In genomic region chr7:104985259-104985617, GRCh38 we compare ENCODE assay signal across 8 cellular contexts. TPM values are rescaled to one million over a fixed set of nuclear protein-coding genes. Genes with fewer than 3 reads are reported as not detected.
DNase-seq lines count a peak whose midpoint lies in the region; ATAC-seq and TF ChIP-seq lines count a peak whose summit lies in the region.

No MANE protein-coding gene starts in this region.

- ATAC-seq in GM21723 (IDR thresholded peaks at IDR 0.05; ENCODE audit: unreplicated experiment) (no peak), HG02938 (IDR thresholded peaks at IDR 0.05; ENCODE audit: unreplicated experiment) (no peak)

- no peak for TF ChIP-seq EP300 in ovary (IDR thresholded peaks at IDR 0.05)

- H3K4me3 ChIP-seq in GM23248 (no peak overlapping the region), adrenal gland (no peak overlapping the region), muscle layer of duodenum (ENCODE audit: low read depth in 1 of 2, low read length in 2 of 2) (no peak overlapping the region), ovary (no peak overlapping the region)

- H3K27ac ChIP-seq in 22Rv1: peak overlapping the region; percentile 91
- peak overlapping the region; percentile 95 for H3K27ac ChIP-seq in GM23248
- peak overlapping the region in 3 of 5 donors; percentile 85 to 98 (median 96) for H3K27ac ChIP-seq in adrenal gland
- H3K27ac ChIP-seq in muscle layer of duodenum (ENCODE audit: low read length): peak overlapping the region; percentile 99
- H3K27ac ChIP-seq in ovary: peak overlapping the region in 1 of 2 donors; percentile 96

- WGBS in GM23248 (ENCODE audit: low coverage in 1 of 2, low lambda C conversion rate in 2 of 2, missing lambda C conversion rate in 2 of 2), 2 experiments: 47 to 52% methylated on average over 1 of the region's 1 CpG
- WGBS in adrenal gland, 4 donors: 28 to 45% (median 38%) methylated on average over 1 of the region's 1 CpG
- 26 to 38% (median 35%) methylated on average over 1 of the region's 1 CpG for WGBS in ovary, 3 donors

- no peaks in the 10 kb centered on the region for H3K27me3 ChIP-seq in GM23248 (replicated peaks; ENCODE audit: insufficient read depth)
- no peaks in the 10 kb centered on the region for H3K27me3 ChIP-seq in adrenal gland
- H3K27me3 ChIP-seq in muscle layer of duodenum (ENCODE audit: low read depth, low read length): no peaks in the 10 kb centered on the region
- no peaks in the 10 kb centered on the region for H3K27me3 ChIP-seq in ovary

- no peak for DNase-seq in GM23248
- DNase-seq in adrenal gland: no peak
- DNase-seq in mucosa of gallbladder (ENCODE audit: low spot score): no peak
- no peak for DNase-seq in ovary

- peaks cover 31% of the 10 kb centered on the region for H3K79me2 ChIP-seq in GM23248 (ENCODE audit: insufficient read depth)

- H2AFZ ChIP-seq in GM23248: no peak overlapping the region

- TF ChIP-seq POLR2A in adrenal gland (IDR thresholded peaks at IDR 0.05) (no peak), ovary (IDR thresholded peaks at IDR 0.05) (no peak)

- peaks cover 69% of the 10 kb centered on the region for H3F3A ChIP-seq in GM23248 (ENCODE audit: insufficient read depth)

- H3K36me3 ChIP-seq in GM23248 (ENCODE audit: low read depth) (peaks cover 3% of the 10 kb centered on the region; the same call in 1 of the 2 replicates), adrenal gland (replicated peaks in 1 of 2) (no peaks in the 10 kb centered on the region), muscle layer of duodenum (ENCODE audit: control insufficient read depth in 1 of 2, insufficient read depth in 2 of 2, low read length in 2 of 2) (peaks cover 0 to 8% of the 10 kb centered on the region in 2 donors), ovary (no peaks in the 10 kb centered on the region)

- H3K9me2 ChIP-seq in GM23248 (ENCODE audit: insufficient read depth): no peaks in the 10 kb centered on the region

- H3K9me3 ChIP-seq in GM23248 (ENCODE audit: low read depth) (no peaks in the 10 kb centered on the region), adrenal gland (replicated peaks in 1 of 3) (no peaks in the 10 kb centered on the region), muscle layer of duodenum (ENCODE audit: control insufficient read depth in 1 of 2, low read length in 2 of 2) (no peaks in the 10 kb centered on the region), ovary (no peaks in the 10 kb centered on the region)

- TF ChIP-seq CTCF in 22Rv1 (IDR thresholded peaks at IDR 0.05) (no peak), adrenal gland (IDR thresholded peaks at IDR 0.05) (no peak), ovary (IDR thresholded peaks at IDR 0.05) (no peak)

- peak overlapping the region; percentile 90 for H3K4me2 ChIP-seq in GM23248 (ENCODE audit: unreplicated experiment)

- H4K20me1 ChIP-seq in GM23248 (ENCODE audit: insufficient read depth): no peaks in the 10 kb centered on the region

- in situ Hi-C loops in GM23248 (cut with MboI): no loop called here

- peaks cover 57% of the 10 kb centered on the region for H3K4me1 ChIP-seq in GM23248 (ENCODE audit: insufficient read depth)
- peaks cover 28 to 35% of the 10 kb centered on the region in 2 donors for H3K4me1 ChIP-seq in adrenal gland (replicated peaks in 1 of 2)
- H3K4me1 ChIP-seq in muscle layer of duodenum (ENCODE audit: control insufficient read depth in 1 of 2, insufficient read depth in 2 of 2, low read length in 2 of 2): peaks cover 21 to 27% of the 10 kb centered on the region in 2 donors
- H3K4me1 ChIP-seq in ovary (ENCODE audit: insufficient read depth): peaks cover 8% of the 10 kb centered on the region

- H3K9ac ChIP-seq in GM23248: peak overlapping the region; percentile 91; the same call in 1 of the 2 replicates

- intact Hi-C loops in adrenal gland (cut with DNase I): loop anchor here in 1 of 2 donors (10.0 kb wide), 1 partner anchor 350 kb away; no protein-coding TSS in a partner anchor
- intact Hi-C loops in ovary (cut with DNase I): loop anchor here in 2 of 4 donors (10.0 kb wide), 1 partner anchor 120 kb away; no protein-coding TSS in a partner anchor

RNA-seq across cellular contexts. Expression of gene KMT2E, which starts 28.8 kb away (rescaled TPM):
- 29.1 and 30.7 TPM in 2 replicates for total RNA-seq in GM23248 (2014; rRNA removed; shearing (Covaris generic))
- polyA plus RNA-seq in GM23248 (2016; fragmentation: Nextera tagmentation; extraction: Ambion mirVana): 63.2 and 63.5 TPM in 2 replicates
- 10 to 100 TPM; 35.6 to 98.0 (median 68.0) TPM for total RNA-seq in adrenal gland
- polyA plus RNA-seq in adrenal gland: 10 to 100 TPM; 14.4 to 38.5 (median 26.9) TPM
- 81.5 TPM for total RNA-seq in mucosa of gallbladder
- total RNA-seq in ovary: 100 to 1,000 TPM in 6 of 7 donors, 10 to 100 TPM in 1; 97.4 to 152 (median 113) TPM
- polyA plus RNA-seq in ovary: 10 to 100 TPM; 35.2 to 56.8 TPM
